22 cellular contexts compared by ENCODE assay signal in the genomic region with DNA sequence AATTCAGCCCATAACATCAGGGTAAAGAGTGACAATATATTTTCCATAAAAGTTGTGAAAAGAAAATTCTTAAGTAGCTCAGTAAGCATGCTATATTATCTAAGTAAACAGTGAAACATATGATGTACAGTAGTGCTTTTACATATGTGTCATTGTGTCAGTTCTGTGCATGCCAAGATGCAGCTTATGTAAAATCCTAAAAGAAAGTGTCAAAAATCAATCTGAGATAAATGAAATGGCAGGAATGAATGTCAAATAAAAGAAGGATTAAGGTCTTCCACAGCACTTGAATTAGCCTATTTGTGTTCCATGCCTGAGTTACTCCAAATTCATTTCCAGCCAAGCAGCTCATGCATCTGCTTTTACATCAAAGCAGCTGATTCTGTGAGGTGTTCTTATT.
"Had no signal": no experiment of that assay in that cellular context is flagged by ENCODE, and none has a peak within 500 bp of the region (broad histone marks: within the 10 kb centered on the region; RNA-seq: fewer than 3 reads in every experiment).

No MANE protein-coding gene starts in this region.

- H3K27ac ChIP-seq: brain microvascular endothelial cell, coronary artery, dorsolateral prefrontal cortex, WERI-Rb-1 had no signal

- DNase-seq: activated B cell treated with CpG ODN at 0.5 μM for 24 hours; activated CD4-positive, alpha-beta memory T cell treated with anti-CD3 and anti-CD28 coated beads, Interleukin-2, amount 10 ng/mL, durations not matched to agents 7 days and 5 days; activated CD4-positive, alpha-beta T cell treated with anti-CD3 and anti-CD28 coated beads for 48 hours; activated CD4-positive, alpha-beta T cell treated with anti-CD3 and anti-CD28 coated beads, Interleukin-2, amount 50 U/mL, for 4 hours; activated CD8-positive, alpha-beta memory T cell treated with anti-CD3 and anti-CD28 coated beads, Interleukin-2, amount 50 U/mL, for 48 hours; activated gamma-delta T cell; activated naive CD4-positive, alpha-beta T cell; activated naive CD4-positive, alpha-beta T cell treated with anti-CD3 and anti-CD28 coated beads, Interleukin-2, amount 50 U/mL, for 16 hours; activated T-cell treated with anti-CD3 and anti-CD28 coated beads for 4 hours; activated T-cell treated with anti-CD3 and anti-CD28 coated beads, Interleukin-2, amount 50 U/mL, for 24 hours; activated T-cell treated with anti-CD3 and anti-CD28 coated beads, Interleukin-2, amount 50 U/mL, for 72 hours; amniotic stem cell; anterior cingulate cortex; brain microvascular endothelial cell; dorsolateral prefrontal cortex; effector memory CD4-positive, alpha-beta T cell; endodermal cell; foreskin fibroblast; head of caudate nucleus; T-helper 17 cell; WERI-Rb-1 had no signal
